ENCODE assay signal across 8 cellular contexts in the genomic region with DNA sequence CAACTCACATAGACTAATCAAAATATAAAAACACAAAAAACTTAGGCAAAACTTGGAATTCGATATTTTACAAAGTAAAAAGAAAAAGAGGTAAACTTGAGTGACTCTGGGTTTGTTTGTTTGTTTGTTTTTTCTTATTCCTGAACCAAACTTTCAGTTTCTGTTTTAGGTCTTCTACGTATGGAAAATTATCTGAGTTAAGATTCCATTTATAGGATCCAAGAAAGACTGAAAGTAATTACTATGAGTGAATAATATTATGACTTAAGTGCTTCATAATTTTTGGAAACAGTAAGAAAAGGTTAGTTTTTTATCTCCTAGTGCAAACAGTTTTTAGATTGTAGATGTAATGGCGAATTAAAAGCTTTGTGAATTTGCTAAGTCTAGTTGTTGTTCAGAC. TPM values are rescaled to one million over a fixed set of nuclear protein-coding genes. Genes with fewer than 3 reads are reported as not detected.
DNase-seq lines count a peak whose midpoint lies in the region; ATAC-seq, FAIRE-seq and TF ChIP-seq lines count a peak whose summit lies in the region.

No MANE protein-coding gene starts in this region.

- H3K4me3 ChIP-seq in CD4-positive, alpha-beta memory T cell (ENCODE audit: low read length in 2 of 2): peak overlapping the region in 1 of 2 donors; percentile 30
- peak overlapping the region; percentile 42 for H3K4me3 ChIP-seq in Jurkat, Clone E6-1 (ENCODE audit: low read length)
- H3K4me3 ChIP-seq in K562: no peak overlapping the region
- no peak overlapping the region for H3K4me3 ChIP-seq in mucosa of descending colon

- no TSS peak for BruUV-seq in K562 (replicated peaks; lab: Mats Ljungman, UMichigan)

- TF ChIP-seq POLR2A in K562 (conservative IDR thresholded peaks at IDR 0.05): no peak

- intact Hi-C loops in CD4-positive, alpha-beta memory T cell (cut with micrococcal nuclease): loop anchor here (1.0 kb wide), 1 partner anchor 10 kb away; no protein-coding TSS in a partner anchor
- intact Hi-C loops in K562 (cut with micrococcal nuclease) (no loop called here), natural killer cell (cut with micrococcal nuclease) (loop anchor here (1.0 to 5.0 kb wide), 3 partner anchors 10 to 48 kb away; no protein-coding TSS in a partner anchor), mucosa of descending colon (cut with DNase I, micrococcal nuclease) (no loop called here)

- TF ChIP-seq CTCF in K562 (IDR thresholded peaks at IDR 0.05 in 2 of 3, conservative IDR thresholded peaks at IDR 0.05 in 1 of 3; ENCODE audit: insufficient read depth in 2 of 3, low read depth in 1 of 3, low read length in 3 of 3): no peak
- TF ChIP-seq CTCF in natural killer cell (IDR thresholded peaks at IDR 0.05): no peak
- no peak for TF ChIP-seq CTCF in mucosa of descending colon (IDR thresholded peaks at IDR 0.05)

- CTCF ChIA-PET in CD4-positive, alpha-beta memory T cell (lab: Charles Lee; ENCODE audit: partially characterized antibody): interaction anchor here (3.5 kb wide), 1 partner anchor 12 kb away, joined by 57 read pairs; a partner anchor contains a TSS
- CTCF ChIA-PET in K562 (lab: Yijun Ruan, JAX; ENCODE audit: low intra/inter-chr PET ratio): no interaction called here

- POLR2A ChIA-PET in CD4-positive, alpha-beta memory T cell (lab: Charles Lee; ENCODE audit: partially characterized antibody): interaction anchor here (1.5 to 8.3 kb wide), 3 partner anchors 12 to 112 kb away, joined by 3 to 208 read pairs (median 7); a partner anchor contains a TSS
- POLR2A ChIA-PET in K562 (lab: Yijun Ruan, JAX): no interaction called here

- peaks cover 45 to 77% (median 53%) of the 10 kb centered on the region in 4 donors for H3K4me1 Mint-ChIP-seq in CD4-positive, alpha-beta memory T cell
- H3K4me1 Mint-ChIP-seq in natural killer cell: peaks cover 49 to 68% of the 10 kb centered on the region in 2 donors

- WGBS in K562 (ENCODE audit: insufficient coverage, low coverage, missing lambda C conversion rate): 13% methylated on average over 3 of the region's 3 CpGs

- DNase-seq in CD4-positive, alpha-beta memory T cell: no peak
- no peak for DNase-seq in Jurkat, Clone E6-1 (ENCODE audit: low read depth, low spot score)
- DNase-seq in K562 (ENCODE audit: extremely low read depth in 1 of 4, low spot score in 3 of 4) (no peak), natural killer cell (no peak), NCI-H524 (lab: John Stamatoyannopoulos, UW) (no peak), NCI-H748 treated with DMSO at 0.1 percent for 48 hours (lab: John Stamatoyannopoulos, UW) (no peak), kidney glomerular epithelial cell (lab: John Stamatoyannopoulos, UW) (no peak), mucosa of descending colon (no peak)

- peak overlapping the region; percentile 84 to 92 (median 91) for H3K27ac Mint-ChIP-seq in CD4-positive, alpha-beta memory T cell
- peak overlapping the region; percentile 94 to 98 for H3K27ac Mint-ChIP-seq in natural killer cell

- in situ Hi-C loops in K562 (cut with MboI): no loop called here

- H3K27ac ChIP-seq in CD4-positive, alpha-beta memory T cell (ENCODE audit: low read depth, low read length): peak overlapping the region; percentile 67
- no peak overlapping the region for H3K27ac ChIP-seq in K562 (ENCODE audit: extremely low read depth, low read depth, low read length)

- peak; percentile 26 for FAIRE-seq in K562 (lab: Jason Lieb, UNC)

- H3K9me3 ChIP-seq in CD4-positive, alpha-beta memory T cell (ENCODE audit: control insufficient read depth in 1 of 2, low read length in 2 of 2): no peaks in the 10 kb centered on the region
- H3K9me3 ChIP-seq in K562 (replicated peaks; ENCODE audit: control insufficient read depth, insufficient read depth, low read depth, low read length) (no peaks in the 10 kb centered on the region), mucosa of descending colon (no peaks in the 10 kb centered on the region)

- H3K79me2 ChIP-seq in K562 (ENCODE audit: control insufficient read depth, insufficient read depth, low read length): no peaks in the 10 kb centered on the region

- H2AFZ ChIP-seq in K562 (ENCODE audit: low read depth, low read length): no peak overlapping the region

- no peaks in the 10 kb centered on the region for H3K27me3 ChIP-seq in CD4-positive, alpha-beta memory T cell (ENCODE audit: insufficient read depth, low read length)
- no peaks in the 10 kb centered on the region for H3K27me3 ChIP-seq in K562 (ENCODE audit: control insufficient read depth in 2 of 2, insufficient read depth in 2 of 2, low read length in 2 of 2)

- no peak for TF ChIP-seq RAD21 in K562 (CRISPR knock-in tag; conservative IDR thresholded peaks at IDR 0.05 in 1 of 2, IDR thresholded peaks at IDR 0.05 in 1 of 2)

- no peaks in the 10 kb centered on the region for H3K36me3 ChIP-seq in CD4-positive, alpha-beta memory T cell (ENCODE audit: insufficient read depth, low read length)
- H3K36me3 ChIP-seq in K562 (ENCODE audit: control insufficient read depth, insufficient read depth, low read length) (no peaks in the 10 kb centered on the region), mucosa of descending colon (ENCODE audit: low read depth) (no peaks in the 10 kb centered on the region)

- no peaks in the 10 kb centered on the region for H3K27me3 Mint-ChIP-seq in CD4-positive, alpha-beta memory T cell
- no peaks in the 10 kb centered on the region for H3K27me3 Mint-ChIP-seq in natural killer cell (ENCODE audit: low read depth in 2 of 2)

- H3K4me1 ChIP-seq in CD4-positive, alpha-beta memory T cell (ENCODE audit: insufficient read depth, low read length): peaks cover 70% of the 10 kb centered on the region
- H3K4me1 ChIP-seq in K562 (replicated peaks in 1 of 2; ENCODE audit: control insufficient read depth in 2 of 2, insufficient read depth in 2 of 2, low read length in 2 of 2) (no peaks in the 10 kb centered on the region), mucosa of descending colon (ENCODE audit: low read depth) (no peaks in the 10 kb centered on the region)

- H3K36me3 Mint-ChIP-seq in CD4-positive, alpha-beta memory T cell: peaks cover 27 to 37% of the 10 kb centered on the region in 2 donors
- H3K36me3 Mint-ChIP-seq in natural killer cell: peaks cover 17% of the 10 kb centered on the region

- ATAC-seq in K562 (no peak), natural killer cell (no peak), mucosa of descending colon (no peak)

- no peak for TF ChIP-seq EP300 in K562 (IDR thresholded peaks at IDR 0.05; ENCODE audit: low read length)

- H3K9ac ChIP-seq in K562 (ENCODE audit: insufficient read depth in 1 of 2, low read depth in 2 of 2, low read length in 2 of 2): no peak overlapping the region

- H3K9me1 ChIP-seq in K562 (ENCODE audit: control insufficient read depth, insufficient read depth, low read length): no peaks in the 10 kb centered on the region

- H3K4me3 Mint-ChIP-seq in CD4-positive, alpha-beta memory T cell: peak overlapping the region; percentile 66 to 83 (median 79)
- H3K4me3 Mint-ChIP-seq in natural killer cell: peak overlapping the region; percentile 91

- H4K20me1 ChIP-seq in K562 (replicated peaks; ENCODE audit: control insufficient read depth, insufficient read depth, low read length): no peaks in the 10 kb centered on the region

- no peaks in the 10 kb centered on the region for H3K9me3 Mint-ChIP-seq in CD4-positive, alpha-beta memory T cell
- H3K9me3 Mint-ChIP-seq in natural killer cell: no peaks in the 10 kb centered on the region

- no peak overlapping the region for H3K4me2 ChIP-seq in K562 (ENCODE audit: insufficient read depth, low read length)

TF ChIP-seq in K562, 482 proteins besides CTCF, POLR2A, EP300 and RAD21 (continues in another document):
- TF ChIP-seq RBBP5 (IDR thresholded peaks at IDR 0.05; ENCODE audit: borderline replicate concordance, insufficient read depth, low read length, poor library complexity, severe bottlenecking) (no peak), FOXJ2 (tag; IDR thresholded peaks at IDR 0.05) (no peak), RBM15 (IDR thresholded peaks at IDR 0.05; ENCODE audit: insufficient read depth, low read length) (no peak), ZNF785 (CRISPR knock-in tag; IDR thresholded peaks at IDR 0.05) (no peak)
- TF ChIP-seq, protein P1, sequence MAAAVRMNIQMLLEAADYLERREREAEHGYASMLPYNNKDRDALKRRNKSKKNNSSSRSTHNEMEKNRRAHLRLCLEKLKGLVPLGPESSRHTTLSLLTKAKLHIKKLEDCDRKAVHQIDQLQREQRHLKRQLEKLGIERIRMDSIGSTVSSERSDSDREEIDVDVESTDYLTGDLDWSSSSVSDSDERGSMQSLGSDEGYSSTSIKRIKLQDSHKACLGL (CRISPR knock-in tag; IDR thresholded peaks at IDR 0.05; ENCODE audit: borderline replicate concordance, poor library complexity, severe bottlenecking): no peak

RNA-seq across cellular contexts. Expression of a gene that starts 13.2 kb away (rescaled TPM):
- total RNA-seq in CD4-positive, alpha-beta memory T cell: 10 to 100 TPM; 27.7 to 28.7 TPM
- 10 to 100 TPM; 10.7 to 14.3 TPM for polyA plus RNA-seq in CD4-positive, alpha-beta memory T cell
- polyA plus RNA-seq in Jurkat, Clone E6-1 (2012; ENCODE audit: insufficient read depth, insufficient read length): 17.9 TPM
- 2.8 and 5.8 TPM in 2 replicates for total RNA-seq in K562 (2011; cell fraction: chromatin; rRNA removed; ENCODE audit: low replicate concordance)
- 1.0 and 2.0 TPM in 2 replicates for total RNA-seq in K562 (2011; cell fraction: nucleolus; rRNA removed)
- total RNA-seq in K562 (2011; cell fraction: nucleoplasm; rRNA removed): 2.3 and 3.4 TPM in 2 replicates
- total RNA-seq in K562 (2014; rRNA removed): 0.50 and 1.1 TPM in 2 replicates
- 1.3 and 1.5 TPM in 2 replicates for total RNA-seq in K562 (2014; rRNA removed; fragmentation: Illumina TruSeq; extraction: Trizol)
- 1.1 and 1.3 TPM in 2 replicates for total RNA-seq in K562 (2015; rRNA removed; fragmentation: Illumina TruSeq; extraction: Trizol)
- 0.67 and 2.0 TPM in 2 replicates for total RNA-seq in K562 (2021)
- 0.12 and 0.99 TPM in 2 replicates for polyA plus RNA-seq in K562 (2011; rRNA removed)
- polyA plus RNA-seq in K562 (2011; cell fraction: cytosol; rRNA removed): 0.06 and 0.21 TPM in 2 replicates
- polyA plus RNA-seq in K562 (2011; cell fraction: nucleus; rRNA removed): 0.20 and 0.47 TPM in 2 replicates
- polyA plus RNA-seq in K562 (2012): 0.53 and 1.0 TPM in 2 replicates
- 0.48 and 0.51 TPM in 2 replicates for polyA plus RNA-seq in K562 (2014; fragmentation: Illumina TruSeq; extraction: Trizol)
- polyA plus RNA-seq in K562 (2014; fragmentation: Nextera tagmentation; extraction: Ambion mirVana): under 1 TPM; 0.22 to 0.51 TPM
- polyA plus RNA-seq in K562 (2014; rRNA removed): 0.54 and 0.61 TPM in 2 replicates
- 0.60 and 1.6 TPM in 2 replicates for polyA minus RNA-seq in K562 (2011; rRNA and poly(A)+ RNA removed)
- polyA minus RNA-seq in K562 (2011; cell fraction: cytosol; rRNA and poly(A)+ RNA removed): 0.76 TPM in 1 of 2 replicates, not detected in the other
- polyA minus RNA-seq in K562 (2011; cell fraction: nucleus; rRNA and poly(A)+ RNA removed): 0.56 and 1.6 TPM in 2 replicates
- total RNA-seq in natural killer cell: 10 to 100 TPM; 36.3 to 63.1 (median 59.9) TPM
- total RNA-seq in mucosa of descending colon: 1 to 10 TPM; 4.7 to 9.6 (median 5.7) TPM

Comparison
In these comparisons a context has a peak if more than half of its experiments do, and no peak if none do; other contexts are left out.
1. intact Hi-C loops: an anchor here in CD4-positive, alpha-beta memory T cell (1.0 kb wide) and natural killer cell (1.0 to 5.0 kb wide); none called in K562 and mucosa of descending colon.